2 cellular contexts compared by ENCODE assay signal in genomic region chr7:135708041-135708440, GRCh38.
TF ChIP-seq lines count a peak whose summit lies in the region.

No MANE protein-coding gene starts in this region.

TF ChIP-seq in SK-N-SH, 30 proteins besides CTCF, POLR2A, EP300 and RAD21:
- TF ChIP-seq RFX5 (IDR thresholded peaks at IDR 0.05; ENCODE audit: low read length) (no peak), FOXM1 (IDR thresholded peaks at IDR 0.05; ENCODE audit: low read depth) (no peak), POLR2AphosphoS5 (IDR thresholded peaks at IDR 0.05; ENCODE audit: low read depth, low read length) (no peak), USF2 (IDR thresholded peaks at IDR 0.05; ENCODE audit: borderline replicate concordance, low read depth, low read length) (no peak), ELF1 (IDR thresholded peaks at IDR 0.05) (no peak), RCOR1 (IDR thresholded peaks at IDR 0.05; ENCODE audit: low read length) (no peak), SMC3 (IDR thresholded peaks at IDR 0.05; ENCODE audit: low read depth, low read length) (no peak), TAF1 (IDR thresholded peaks at IDR 0.05; ENCODE audit: borderline replicate concordance, low read depth, low read length) (no peak), TCF12 (IDR thresholded peaks at IDR 0.05) (no peak), NFIC (IDR thresholded peaks at IDR 0.05; ENCODE audit: borderline replicate concordance) (no peak), GATA2 (CRISPR knock-in tag; IDR thresholded peaks at IDR 0.05) (no peak), EZH2phosphoT487 (IDR thresholded peaks at IDR 0.05; ENCODE audit: borderline replicate concordance, low read depth) (no peak), JUND (IDR thresholded peaks at IDR 0.05) (no peak), MXI1 (IDR thresholded peaks at IDR 0.05; ENCODE audit: low read depth, low read length) (no peak), GABPA (IDR thresholded peaks at IDR 0.05; ENCODE audit: low read depth) (no peak), RXRA (IDR thresholded peaks at IDR 0.05; ENCODE audit: borderline replicate concordance, low read depth) (no peak)
- TF ChIP-seq, protein P1, sequence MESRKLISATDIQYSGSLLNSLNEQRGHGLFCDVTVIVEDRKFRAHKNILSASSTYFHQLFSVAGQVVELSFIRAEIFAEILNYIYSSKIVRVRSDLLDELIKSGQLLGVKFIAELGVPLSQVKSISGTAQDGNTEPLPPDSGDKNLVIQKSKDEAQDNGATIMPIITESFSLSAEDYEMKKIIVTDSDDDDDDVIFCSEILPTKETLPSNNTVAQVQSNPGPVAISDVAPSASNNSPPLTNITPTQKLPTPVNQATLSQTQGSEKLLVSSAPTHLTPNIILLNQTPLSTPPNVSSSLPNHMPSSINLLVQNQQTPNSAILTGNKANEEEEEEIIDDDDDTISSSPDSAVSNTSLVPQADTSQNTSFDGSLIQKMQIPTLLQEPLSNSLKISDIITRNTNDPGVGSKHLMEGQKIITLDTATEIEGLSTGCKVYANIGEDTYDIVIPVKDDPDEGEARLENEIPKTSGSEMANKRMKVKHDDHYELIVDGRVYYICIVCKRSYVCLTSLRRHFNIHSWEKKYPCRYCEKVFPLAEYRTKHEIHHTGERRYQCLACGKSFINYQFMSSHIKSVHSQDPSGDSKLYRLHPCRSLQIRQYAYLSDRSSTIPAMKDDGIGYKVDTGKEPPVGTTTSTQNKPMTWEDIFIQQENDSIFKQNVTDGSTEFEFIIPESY (IDR thresholded peaks at IDR 0.05; ENCODE audit: borderline replicate concordance, low read depth): no peak

TF ChIP-seq in SK-N-SH treated with all-trans-retinoic acid at 6 μM for 48 hours, 23 proteins besides CTCF, POLR2A, EP300 and RAD21:
- TF ChIP-seq ZNF70 (CRISPR knock-in tag; IDR thresholded peaks at IDR 0.05): no peak
- TF ChIP-seq ZFP3 (CRISPR knock-in tag; IDR thresholded peaks at IDR 0.05): no peak
- TF ChIP-seq, protein P2, sequence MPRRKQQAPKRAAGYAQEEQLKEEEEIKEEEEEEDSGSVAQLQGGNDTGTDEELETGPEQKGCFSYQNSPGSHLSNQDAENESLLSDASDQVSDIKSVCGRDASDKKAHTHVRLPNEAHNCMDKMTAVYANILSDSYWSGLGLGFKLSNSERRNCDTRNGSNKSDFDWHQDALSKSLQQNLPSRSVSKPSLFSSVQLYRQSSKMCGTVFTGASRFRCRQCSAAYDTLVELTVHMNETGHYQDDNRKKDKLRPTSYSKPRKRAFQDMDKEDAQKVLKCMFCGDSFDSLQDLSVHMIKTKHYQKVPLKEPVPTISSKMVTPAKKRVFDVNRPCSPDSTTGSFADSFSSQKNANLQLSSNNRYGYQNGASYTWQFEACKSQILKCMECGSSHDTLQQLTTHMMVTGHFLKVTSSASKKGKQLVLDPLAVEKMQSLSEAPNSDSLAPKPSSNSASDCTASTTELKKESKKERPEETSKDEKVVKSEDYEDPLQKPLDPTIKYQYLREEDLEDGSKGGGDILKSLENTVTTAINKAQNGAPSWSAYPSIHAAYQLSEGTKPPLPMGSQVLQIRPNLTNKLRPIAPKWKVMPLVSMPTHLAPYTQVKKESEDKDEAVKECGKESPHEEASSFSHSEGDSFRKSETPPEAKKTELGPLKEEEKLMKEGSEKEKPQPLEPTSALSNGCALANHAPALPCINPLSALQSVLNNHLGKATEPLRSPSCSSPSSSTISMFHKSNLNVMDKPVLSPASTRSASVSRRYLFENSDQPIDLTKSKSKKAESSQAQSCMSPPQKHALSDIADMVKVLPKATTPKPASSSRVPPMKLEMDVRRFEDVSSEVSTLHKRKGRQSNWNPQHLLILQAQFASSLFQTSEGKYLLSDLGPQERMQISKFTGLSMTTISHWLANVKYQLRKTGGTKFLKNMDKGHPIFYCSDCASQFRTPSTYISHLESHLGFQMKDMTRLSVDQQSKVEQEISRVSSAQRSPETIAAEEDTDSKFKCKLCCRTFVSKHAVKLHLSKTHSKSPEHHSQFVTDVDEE (CRISPR knock-in tag; IDR thresholded peaks at IDR 0.05): no peak
- TF ChIP-seq ISL1 (CRISPR knock-in tag; IDR thresholded peaks at IDR 0.05): no peak
- TF ChIP-seq ESRRG (CRISPR knock-in tag; IDR thresholded peaks at IDR 0.05): no peak
- no peak for TF ChIP-seq ZNF565 (CRISPR knock-in tag; conservative IDR thresholded peaks at IDR 0.05; ENCODE audit: low read depth)
- TF ChIP-seq ARNTL (CRISPR knock-in tag; IDR thresholded peaks at IDR 0.05; ENCODE audit: borderline replicate concordance, low read depth): no peak
- TF ChIP-seq ZC3H10 (CRISPR knock-in tag; IDR thresholded peaks at IDR 0.05): no peak
- TF ChIP-seq TCF4 (CRISPR knock-in tag; IDR thresholded peaks at IDR 0.05; ENCODE audit: borderline replicate concordance): no peak
- TF ChIP-seq SNAI2 (CRISPR knock-in tag; IDR thresholded peaks at IDR 0.05): no peak
- TF ChIP-seq GLIS3 (CRISPR knock-in tag; IDR thresholded peaks at IDR 0.05): no peak
- no peak for TF ChIP-seq PPARA (CRISPR knock-in tag; IDR thresholded peaks at IDR 0.05; ENCODE audit: borderline replicate concordance)
- no peak for TF ChIP-seq CREB5 (CRISPR knock-in tag; IDR thresholded peaks at IDR 0.05; ENCODE audit: low read depth)
- no peak for TF ChIP-seq BACH2 (CRISPR knock-in tag; IDR thresholded peaks at IDR 0.05; ENCODE audit: borderline replicate concordance)
